20 cellular contexts compared by ENCODE assay signal in genomic region chr20:24958506-24959385, GRCh38. TPM values are rescaled to one million over a fixed set of nuclear protein-coding genes. Genes with fewer than 3 reads are reported as not detected.
DNase-seq lines count a peak whose midpoint lies in the region; ATAC-seq and TF ChIP-seq lines count a peak whose summit lies in the region.
"Had no signal": no experiment of that assay in that cellular context is flagged by ENCODE, and none has a peak within 500 bp of the region (broad histone marks: within the 10 kb centered on the region; RNA-seq: fewer than 3 reads in every experiment).

No MANE protein-coding gene starts in this region.

- peaks cover 26% of the 10 kb centered on the region for H3K4me1 Mint-ChIP-seq in activated T-cell treated with anti-CD3 and anti-CD28 coated beads, Interleukin-2, amount 50 U/mL, for 72 hours (ENCODE audit: low read depth)
- H3K4me1 Mint-ChIP-seq in activated CD8-positive, alpha-beta T cell treated with anti-CD3 and anti-CD28 coated beads for 36 hours (ENCODE audit: low read depth): peaks cover 37% of the 10 kb centered on the region
- peaks cover 91% of the 10 kb centered on the region for H3K4me1 Mint-ChIP-seq in stimulated activated effector memory CD8-positive, alpha-beta T cell treated with anti-CD3 and anti-CD28 coated beads, Interleukin-12 subunit alpha, Interleukin-12 subunit beta, amount 100 ng/mL, for 72 hours

- no peak for ATAC-seq in activated T-cell treated with anti-CD3 and anti-CD28 coated beads, Interleukin-2, amount 50 U/mL, for 72 hours (replicated peaks in 1 of 2)
- ATAC-seq in activated CD8-positive, alpha-beta T cell treated with anti-CD3 and anti-CD28 coated beads for 36 hours: no peak
- ATAC-seq in left lobe of liver (no peak), GM18520 (IDR thresholded peaks at IDR 0.05; ENCODE audit: unreplicated experiment) (no peak)
- no peak for ATAC-seq in stimulated activated effector memory CD8-positive, alpha-beta T cell treated with anti-CD3 and anti-CD28 coated beads, Interleukin-12 subunit alpha, Interleukin-12 subunit beta, amount 100 ng/mL, for 72 hours
- ATAC-seq: activated CD4-positive, alpha-beta T cell treated with anti-CD3 and anti-CD28 coated beads for 36 hours; heart left ventricle; Right ventricle myocardium inferior had no signal

- H3K9me3 Mint-ChIP-seq in activated T-cell treated with anti-CD3 and anti-CD28 coated beads, Interleukin-2, amount 50 U/mL, for 72 hours: no peaks in the 10 kb centered on the region
- no peaks in the 10 kb centered on the region for H3K9me3 Mint-ChIP-seq in activated CD8-positive, alpha-beta T cell treated with anti-CD3 and anti-CD28 coated beads for 36 hours
- no peaks in the 10 kb centered on the region for H3K9me3 Mint-ChIP-seq in stimulated activated effector memory CD8-positive, alpha-beta T cell treated with anti-CD3 and anti-CD28 coated beads, Interleukin-12 subunit alpha, Interleukin-12 subunit beta, amount 100 ng/mL, for 72 hours

- peak; percentile 12 to 13 for DNase-seq in activated T-cell treated with anti-CD3 and anti-CD28 coated beads, Interleukin-2, amount 50 U/mL, for 48 hours
- DNase-seq in activated T-cell treated with anti-CD3 and anti-CD28 coated beads, Interleukin-2, amount 50 U/mL, for 72 hours: no peak
- no peak for DNase-seq in activated CD8-positive, alpha-beta T cell treated with anti-CD3 and anti-CD28 coated beads for 36 hours
- peak; percentile 39 for DNase-seq in left lobe of liver (ENCODE audit: low spot score)
- DNase-seq in stimulated activated effector memory CD8-positive, alpha-beta T cell treated with anti-CD3 and anti-CD28 coated beads, Interleukin-12 subunit alpha, Interleukin-12 subunit beta, amount 100 ng/mL, for 72 hours (ENCODE audit: low spot score in 2 of 2): no peak
- DNase-seq in NCI-H446 (lab: John Stamatoyannopoulos, UW): no peak
- no peak for DNase-seq in MV-4-11 (lab: John Stamatoyannopoulos, UW)
- DNase-seq: activated CD4-positive, alpha-beta T cell treated with anti-CD3 and anti-CD28 coated beads for 36 hours; activated naive CD4-positive, alpha-beta T cell treated with anti-CD3 and anti-CD28 coated beads, Interleukin-2, amount 50 U/mL, for 16 hours; activated T-cell treated with anti-CD3 and anti-CD28 coated beads for 4 hours; GF-D8; heart left ventricle; MG63; NCI-H2171; NCI-H69; substantia nigra had no signal

- intact Hi-C loops in activated CD8-positive, alpha-beta T cell treated with anti-CD3 and anti-CD28 coated beads for 36 hours (cut with micrococcal nuclease): no loop called here

- H3K27me3 Mint-ChIP-seq in activated T-cell treated with anti-CD3 and anti-CD28 coated beads, Interleukin-2, amount 50 U/mL, for 72 hours (ENCODE audit: low read depth): no peaks in the 10 kb centered on the region
- H3K27me3 Mint-ChIP-seq in activated CD8-positive, alpha-beta T cell treated with anti-CD3 and anti-CD28 coated beads for 36 hours: no peaks in the 10 kb centered on the region
- H3K27me3 Mint-ChIP-seq: activated CD4-positive, alpha-beta T cell treated with anti-CD3 and anti-CD28 coated beads for 36 hours had no signal

- POLR2A ChIA-PET in activated CD8-positive, alpha-beta T cell treated with anti-CD3 and anti-CD28 coated beads for 36 hours (lab: Charles Lee): interaction anchor here (1.0 to 2.9 kb wide), 2 partner anchors 9 to 25 kb away, joined by 3 to 15 read pairs; partner anchors contain the start of gene CST7

- no peak overlapping the region for H3K27ac Mint-ChIP-seq in activated T-cell treated with anti-CD3 and anti-CD28 coated beads, Interleukin-2, amount 50 U/mL, for 72 hours
- peak overlapping the region; percentile 52 for H3K27ac Mint-ChIP-seq in activated CD8-positive, alpha-beta T cell treated with anti-CD3 and anti-CD28 coated beads for 36 hours
- peak overlapping the region; percentile 85 for H3K27ac Mint-ChIP-seq in stimulated activated effector memory CD8-positive, alpha-beta T cell treated with anti-CD3 and anti-CD28 coated beads, Interleukin-12 subunit alpha, Interleukin-12 subunit beta, amount 100 ng/mL, for 72 hours
- H3K27ac Mint-ChIP-seq: activated CD4-positive, alpha-beta T cell treated with anti-CD3 and anti-CD28 coated beads for 36 hours had no signal

- no peak overlapping the region for H3K4me3 Mint-ChIP-seq in activated T-cell treated with anti-CD3 and anti-CD28 coated beads, Interleukin-2, amount 50 U/mL, for 72 hours
- H3K4me3 Mint-ChIP-seq in activated CD8-positive, alpha-beta T cell treated with anti-CD3 and anti-CD28 coated beads for 36 hours: no peak overlapping the region
- no peak overlapping the region for H3K4me3 Mint-ChIP-seq in stimulated activated effector memory CD8-positive, alpha-beta T cell treated with anti-CD3 and anti-CD28 coated beads, Interleukin-12 subunit alpha, Interleukin-12 subunit beta, amount 100 ng/mL, for 72 hours
- H3K4me3 Mint-ChIP-seq: activated CD4-positive, alpha-beta T cell treated with anti-CD3 and anti-CD28 coated beads for 36 hours had no signal

- no peak for TF ChIP-seq CTCF in activated CD8-positive, alpha-beta T cell treated with anti-CD3 and anti-CD28 coated beads for 36 hours (IDR thresholded peaks at IDR 0.05)

- CTCF ChIA-PET in activated CD8-positive, alpha-beta T cell treated with anti-CD3 and anti-CD28 coated beads for 36 hours (lab: Charles Lee): interaction anchor here (1.9 kb wide), 1 partner anchor 9 kb away, joined by 4 read pairs; the partner anchor contains the start of gene CST7

- H3K36me3 Mint-ChIP-seq in activated T-cell treated with anti-CD3 and anti-CD28 coated beads, Interleukin-2, amount 50 U/mL, for 72 hours (ENCODE audit: insufficient read depth in 2 of 2): peaks cover 2 to 25% of the 10 kb centered on the region in 2 donors
- H3K36me3 Mint-ChIP-seq in activated CD8-positive, alpha-beta T cell treated with anti-CD3 and anti-CD28 coated beads for 36 hours (ENCODE audit: low read depth): peaks cover 50% of the 10 kb centered on the region
- H3K36me3 Mint-ChIP-seq in stimulated activated effector memory CD8-positive, alpha-beta T cell treated with anti-CD3 and anti-CD28 coated beads, Interleukin-12 subunit alpha, Interleukin-12 subunit beta, amount 100 ng/mL, for 72 hours: peaks cover 100% of the 10 kb centered on the region

RNA-seq across cellular contexts. Expression of gene CST7, which starts 9.7 kb away (rescaled TPM):
- 100 to 1,000 TPM; 136 to 174 TPM for total RNA-seq in activated T-cell treated with anti-CD3 and anti-CD28 coated beads, Interleukin-2, amount 50 U/mL, for 72 hours
- total RNA-seq in activated CD8-positive, alpha-beta T cell treated with anti-CD3 and anti-CD28 coated beads for 36 hours: 10 to 100 TPM; 48.5 to 49.3 TPM
- 0.38 TPM for total RNA-seq in left lobe of liver
- total RNA-seq: H1, osteoblast had no signal

RNA-seq across cellular contexts. Expression of gene APMAP, which starts 33.8 kb away (rescaled TPM):
- 10 to 100 TPM; 65.2 to 70.2 TPM for total RNA-seq in activated T-cell treated with anti-CD3 and anti-CD28 coated beads, Interleukin-2, amount 50 U/mL, for 72 hours
- 10 to 100 TPM; 36.7 to 40.0 TPM for total RNA-seq in activated CD8-positive, alpha-beta T cell treated with anti-CD3 and anti-CD28 coated beads for 36 hours
- total RNA-seq in left lobe of liver: 180 TPM

Comparison
In these comparisons a context has a peak if more than half of its experiments do, and no peak if none do; other contexts are left out.
1. DNase-seq: peak in activated T-cell treated with anti-CD3 and anti-CD28 coated beads, Interleukin-2, amount 50 U/mL, for 48 hours (2 of 2) and left lobe of liver (single experiment); none in activated T-cell treated with anti-CD3 and anti-CD28 coated beads, Interleukin-2, amount 50 U/mL, for 72 hours (0 of 2), activated CD8-positive, alpha-beta T cell treated with anti-CD3 and anti-CD28 coated beads for 36 hours (single experiment), stimulated activated effector memory CD8-positive, alpha-beta T cell treated with anti-CD3 and anti-CD28 coated beads, Interleukin-12 subunit alpha, Interleukin-12 subunit beta, amount 100 ng/mL, for 72 hours (0 of 2), NCI-H446 (0 of 2) and MV-4-11 (single experiment).
2. RNA of gene CST7, which starts 9.7 kb away (total RNA-seq): 136 to 174 TPM in activated T-cell treated with anti-CD3 and anti-CD28 coated beads, Interleukin-2, amount 50 U/mL, for 72 hours and 48.5 to 49.3 TPM in activated CD8-positive, alpha-beta T cell treated with anti-CD3 and anti-CD28 coated beads for 36 hours; 0.38 TPM in left lobe of liver (single experiment); every median in the first group is over 10 times any median in the second.